9 cellular contexts compared by ENCODE assay signal in genomic region chr2:218895758-218896500, GRCh38. TPM values are rescaled to one million over a fixed set of nuclear protein-coding genes. Genes with fewer than 3 reads are reported as not detected.
DNase-seq lines count a peak whose midpoint lies in the region; ATAC-seq and TF ChIP-seq lines count a peak whose summit lies in the region.
"Had no signal": no experiment of that assay in that cellular context is flagged by ENCODE, and none has a peak within 500 bp of the region (broad histone marks: within the 10 kb centered on the region; RNA-seq: fewer than 3 reads in every experiment).

No MANE protein-coding gene starts in this region.

- H3F3A ChIP-seq in OCI-LY1 (ENCODE audit: insufficient read depth, low read length) = no peaks in the 10 kb centered on the region

- H3K4me3 ChIP-seq in HEK293 (ENCODE audit: low read depth, low read length) (peak overlapping the region; percentile 31; the same call in 1 of the 2 replicates), OCI-LY1 (ENCODE audit: low read depth, low read length, poor library complexity, severe bottlenecking) (peak overlapping the region; percentile 52), esophagus muscularis mucosa (no peak overlapping the region)

- no peaks in the 10 kb centered on the region for H3K9me2 ChIP-seq in OCI-LY1 (ENCODE audit: low read depth, low read length)

- no peaks in the 10 kb centered on the region for H3K36me3 ChIP-seq in HEK293 (ENCODE audit: control insufficient read depth in 2 of 2, insufficient read depth in 1 of 2, low read length in 2 of 2)
- H3K36me3 ChIP-seq in OCI-LY1 (ENCODE audit: insufficient read depth, low read length) = no peaks in the 10 kb centered on the region
- no peaks in the 10 kb centered on the region for H3K36me3 ChIP-seq in esophagus muscularis mucosa

- no peaks in the 10 kb centered on the region; the same call in 1 of the 2 replicates for H3K4me1 ChIP-seq in HEK293 (ENCODE audit: control insufficient read depth, insufficient read depth, low read length)
- peaks cover 64% of the 10 kb centered on the region for H3K4me1 ChIP-seq in OCI-LY1 (ENCODE audit: insufficient read depth, low read length, severe bottlenecking)
- peaks cover 27 to 43% (median 42%) of the 10 kb centered on the region in 4 donors for H3K4me1 ChIP-seq in esophagus muscularis mucosa

- no peak overlapping the region; the same call in 1 of the 2 replicates for H3K9ac ChIP-seq in OCI-LY1 (ENCODE audit: low read length)

- TF ChIP-seq EP300 in esophagus muscularis mucosa (IDR thresholded peaks at IDR 0.05) = no peak

- CTCF ChIA-PET in HEK293 (lab: Yijun Ruan, JAX) = interaction anchor here (0.6 to 17.9 kb wide), 6 partner anchors 15 to 160 kb away, joined by 3 to 552 read pairs (median 12); partner anchors contain the start of gene WNT10A

- TF ChIP-seq POLR2A in esophagus muscularis mucosa (IDR thresholded peaks at IDR 0.05; ENCODE audit: low read depth) = no peak

- H3K27ac ChIP-seq in HEK293 (ENCODE audit: extremely low read depth, low read depth, low read length) (no peak overlapping the region), OCI-LY1 (ENCODE audit: low read depth, low read length, poor library complexity, severe bottlenecking) (peak overlapping the region; percentile 77), esophagus muscularis mucosa (replicated peaks in 1 of 4) (no peak overlapping the region)

- ATAC-seq in GM18511 (IDR thresholded peaks at IDR 0.05; ENCODE audit: unreplicated experiment) (peak; percentile 28), omental fat pad (ENCODE audit: low FRiP score) (no peak)

- H2AFZ ChIP-seq in OCI-LY1 (ENCODE audit: low read length) = no peak overlapping the region

- peak overlapping the region; percentile 67 for H3K4me2 ChIP-seq in OCI-LY1 (ENCODE audit: low read length)

- DNase-seq in kidney glomerular epithelial cell (lab: John Stamatoyannopoulos, UW) (peak; percentile 48), AG08395 (ENCODE audit: low spot score) (no peak), omental fat pad (ENCODE audit: low spot score) (no peak), esophagus muscularis mucosa (ENCODE audit: extremely low spot score) (no peak)
- DNase-seq in effector CD8-positive, alpha-beta T cell (lab: John Stamatoyannopoulos, UW) = no peak

- intact Hi-C loops in esophagus muscularis mucosa (cut with DNase I) = no loop called here

- POLR2A ChIA-PET in HEK293 (lab: Yijun Ruan, JAX) = interaction anchor here (0.6 to 4.6 kb wide), 7 partner anchors 9 to 114 kb away, joined by 3 to 19 read pairs (median 3); partner anchors contain the start of genes CDK5R2 and CYP27A1

- TF ChIP-seq CTCF in HEK293 (tag by site-specific recombination; IDR thresholded peaks at IDR 0.05) = no peak
- TF ChIP-seq CTCF in OCI-LY1 (IDR thresholded peaks at IDR 0.05; ENCODE audit: low read length) = no peak
- no peak for TF ChIP-seq CTCF in omental fat pad (IDR thresholded peaks at IDR 0.05)
- TF ChIP-seq CTCF in esophagus muscularis mucosa (IDR thresholded peaks at IDR 0.05) = no peak

- H3K27me3 ChIP-seq in OCI-LY1 (ENCODE audit: insufficient read depth, low read length) (no peaks in the 10 kb centered on the region; the same call in 1 of the 2 replicates), esophagus muscularis mucosa (peaks cover 3 to 97% (median 65%) of the 10 kb centered on the region in 4 donors)

- no peaks in the 10 kb centered on the region for H3K79me2 ChIP-seq in OCI-LY1 (ENCODE audit: insufficient read depth, low read length)

- no peaks in the 10 kb centered on the region for H4K20me1 ChIP-seq in OCI-LY1 (ENCODE audit: insufficient read depth, low read length)

- H3K9me3 ChIP-seq in HEK293 (ENCODE audit: control insufficient read depth, insufficient read depth, low read depth, low read length) (no peaks in the 10 kb centered on the region), OCI-LY1 (ENCODE audit: low read length) (no peaks in the 10 kb centered on the region), esophagus muscularis mucosa (no peaks in the 10 kb centered on the region)

- WGBS in esophagus muscularis mucosa = 41% methylated on average over 7 of the region's 8 CpGs

TF ChIP-seq in HEK293, 187 proteins besides CTCF, POLR2A, EP300 and RAD21:
- peak; percentile 62; the same call in 1 of the 2 replicates for TF ChIP-seq SP7 (tag by site-specific recombination; IDR thresholded peaks at IDR 0.05)
- TF ChIP-seq ZNF138 (tag by site-specific recombination; IDR thresholded peaks at IDR 0.05; ENCODE audit: borderline replicate concordance) = no peak
- peak; percentile 86 for TF ChIP-seq KLF1 (tag by site-specific recombination; IDR thresholded peaks at IDR 0.05)
- TF ChIP-seq ELK4 (IDR thresholded peaks at IDR 0.05; ENCODE audit: borderline replicate concordance, low read depth, low read length) = no peak
- TF ChIP-seq ZFHX2 (tag by site-specific recombination; conservative IDR thresholded peaks at IDR 0.05) = peak; percentile 71
- peak; percentile 58; the same call in 1 of the 2 replicates for TF ChIP-seq EGR2 (tag by site-specific recombination; IDR thresholded peaks at IDR 0.05; ENCODE audit: low read depth)
- TF ChIP-seq GLIS1 (tag by site-specific recombination; IDR thresholded peaks at IDR 0.05) = peak; percentile 45; the same call in 1 of the 2 replicates
- 0 out of 2 replicates have a peak, but pooled peaks have one; percentile 14 for TF ChIP-seq ZNF366 (tag by site-specific recombination; conservative IDR thresholded peaks at IDR 0.05)

RNA-seq across cellular contexts. Expression of gene WNT10A, which starts 15.3 kb away (rescaled TPM):
- 1 to 10 TPM in 1 of 4 donors, under 1 TPM in 1, not detected in 2; 0.36 to 2.3 TPM for total RNA-seq in omental fat pad
- total RNA-seq in esophagus muscularis mucosa = under 1 TPM in 1 of 4 donors, not detected in 3; 0.17 TPM
- total RNA-seq: dermis microvascular lymphatic vessel endothelial cell had no signal

RNA-seq across cellular contexts. Expression of gene WNT6, which starts 36.3 kb away (rescaled TPM):
- 1 to 10 TPM in 2 of 4 donors, under 1 TPM in 2; 0.19 to 2.7 (median 0.62) TPM for total RNA-seq in omental fat pad
- total RNA-seq in esophagus muscularis mucosa = 10 to 100 TPM in 2 of 4 donors, 1 to 10 TPM in 2; 2.9 to 14.3 (median 8.0) TPM
- total RNA-seq: dermis microvascular lymphatic vessel endothelial cell had no signal

Comparison
In these comparisons a context has a peak if more than half of its experiments do, and no peak if none do; other contexts are left out.
1. H3K4me3 ChIP-seq: peak in HEK293 (single experiment) and OCI-LY1 (single experiment); none in esophagus muscularis mucosa (0 of 4).